15 cellular contexts compared by ENCODE assay signal in genomic region chr2:240915526-240916335, GRCh38. TPM values are rescaled to one million over a fixed set of nuclear protein-coding genes. Genes with fewer than 3 reads are reported as not detected.
A peak's percentile ranks its signal among the peaks of the same experiment; 100 is the strongest.
DNase-seq lines count a peak whose midpoint lies in the region; ATAC-seq and TF ChIP-seq lines count a peak whose summit lies in the region.
"Had no signal": no experiment of that assay in that cellular context is flagged by ENCODE, and none has a peak within 500 bp of the region (broad histone marks: within the 10 kb centered on the region; RNA-seq: fewer than 3 reads in every experiment).

No MANE protein-coding gene starts in this region.

- H3K36me3 ChIP-seq in BLaER1 (no peaks in the 10 kb centered on the region), SJSA1 (no peaks in the 10 kb centered on the region), hepatocyte (replicated peaks; ENCODE audit: insufficient read depth, low read depth) (no peaks in the 10 kb centered on the region), neuronal stem cell (replicated peaks in 1 of 2; ENCODE audit: control insufficient read depth in 2 of 2, insufficient read depth in 2 of 2, low read length in 2 of 2) (no peaks in the 10 kb centered on the region), MM.1S (replicated peaks; ENCODE audit: insufficient read depth, low read length) (no peaks in the 10 kb centered on the region), breast epithelium (no peaks in the 10 kb centered on the region)

- H3K4me3 ChIP-seq in BLaER1 (peak overlapping the region; percentile 62), SJSA1 (no peak overlapping the region), hepatocyte (no peak overlapping the region), neuronal stem cell (ENCODE audit: low read length in 2 of 2) (peak overlapping the region; percentile 15 to 69), MM.1S (ENCODE audit: low read length) (no peak overlapping the region), breast epithelium (peak overlapping the region in 1 of 3 donors; percentile 41)
- H3K4me3 ChIP-seq: PC-9 had no signal

- H3K27me3 ChIP-seq in BLaER1 (no peaks in the 10 kb centered on the region), SJSA1 (replicated peaks) (no peaks in the 10 kb centered on the region), hepatocyte (peaks cover 11% of the 10 kb centered on the region), neuronal stem cell (ENCODE audit: control insufficient read depth in 3 of 3, insufficient read depth in 3 of 3, low read depth in 1 of 3, low read length in 3 of 3) (peaks cover 0 to 77% (median 8%) of the 10 kb centered on the region in 3 experiments), MM.1S (replicated peaks; ENCODE audit: insufficient read depth, low read length) (peaks cover 48% of the 10 kb centered on the region), breast epithelium (peaks cover 0 to 5% of the 10 kb centered on the region in 2 donors)

- H3K79me2 ChIP-seq in hepatocyte (no peaks in the 10 kb centered on the region), MM.1S (ENCODE audit: low read length) (no peaks in the 10 kb centered on the region)

- WGBS in hepatocyte (ENCODE audit: low lambda C conversion rate, missing lambda C conversion rate): 38% methylated on average over 19 of the region's 33 CpGs
- no CpG with 5 or more reads among the region's 33 CpGs for WGBS in neuronal stem cell (ENCODE audit: extremely low coverage in 2 of 2, insufficient read length in 2 of 2, insufficient replicate concordance in 1 of 2), 2 donors

- DNase-seq in SJSA1 (ENCODE audit: low read depth in 1 of 2, low spot score in 2 of 2) (no peak), hepatocyte (ENCODE audit: low spot score) (no peak), neuronal stem cell (ENCODE audit: low spot score) (no peak), MM.1S (no peak), breast epithelium (ENCODE audit: low spot score in 2 of 2) (no peak), NCI-H510A (lab: John Stamatoyannopoulos, UW) (no peak)
- DNase-seq: activated CD4-positive, CD25-positive, alpha-beta regulatory T cell treated with anti-CD3 and anti-CD28 coated beads, Interleukin-2, amount 50 U/mL, for 72 hours; naive thymus-derived CD4-positive, alpha-beta T cell; stimulated activated naive B cell treated with anti-CD40 and anti-IgM and Interleukin-4, amounts not matched to agents 10 μg/mL and 1 μg/mL and 100 μg/mL, for 72 hours had no signal

- TF ChIP-seq CTCF in hepatocyte (IDR thresholded peaks at IDR 0.05; ENCODE audit: poor library complexity): no peak
- no peak for TF ChIP-seq CTCF in MM.1S (IDR thresholded peaks at IDR 0.05; ENCODE audit: low read length)
- no peak for TF ChIP-seq CTCF in breast epithelium (IDR thresholded peaks at IDR 0.05)

- H2BK120ac ChIP-seq in neuronal stem cell (ENCODE audit: low read depth, low read length): no peak overlapping the region

- no peak for TF ChIP-seq POLR2A in breast epithelium (IDR thresholded peaks at IDR 0.05)

- H2BK5ac ChIP-seq in neuronal stem cell (ENCODE audit: low read length): no peak overlapping the region

- H2AK5ac ChIP-seq in neuronal stem cell (ENCODE audit: low read depth, low read length): peak overlapping the region; percentile 66

- H3K79me1 ChIP-seq in neuronal stem cell (ENCODE audit: low read depth, low read length): peaks cover 2% of the 10 kb centered on the region

- no peaks in the 10 kb centered on the region for H3K9me2 ChIP-seq in hepatocyte (replicated peaks; ENCODE audit: insufficient read depth)
- no peaks in the 10 kb centered on the region for H3K9me2 ChIP-seq in MM.1S (replicated peaks; ENCODE audit: insufficient read depth, low read length)

- H3K4me1 ChIP-seq in BLaER1 (peaks cover 55% of the 10 kb centered on the region), SJSA1 (replicated peaks) (peaks cover 90% of the 10 kb centered on the region), hepatocyte (ENCODE audit: insufficient read depth) (peaks cover 20% of the 10 kb centered on the region), neuronal stem cell (ENCODE audit: control insufficient read depth in 2 of 2, insufficient read depth in 1 of 2, low read depth in 1 of 2, low read length in 2 of 2) (peaks cover 3 to 6% of the 10 kb centered on the region in 2 donors), MM.1S (ENCODE audit: low read length) (no peaks in the 10 kb centered on the region), breast epithelium (peaks cover 8 to 19% of the 10 kb centered on the region in 2 donors)

- H2BK12ac ChIP-seq in neuronal stem cell (ENCODE audit: low read length): peak overlapping the region; percentile 7

- no peaks in the 10 kb centered on the region for H3K9me3 ChIP-seq in BLaER1
- no peaks in the 10 kb centered on the region for H3K9me3 ChIP-seq in SJSA1 (replicated peaks)
- H3K9me3 ChIP-seq in hepatocyte (ENCODE audit: low read depth): no peaks in the 10 kb centered on the region
- no peaks in the 10 kb centered on the region for H3K9me3 ChIP-seq in neuronal stem cell (replicated peaks in 1 of 2; ENCODE audit: control insufficient read depth in 2 of 2, insufficient read depth in 1 of 2, low read depth in 1 of 2, low read length in 2 of 2)
- no peaks in the 10 kb centered on the region for H3K9me3 ChIP-seq in MM.1S (replicated peaks; ENCODE audit: insufficient read depth, low read length)
- H3K9me3 ChIP-seq in breast epithelium: no peaks in the 10 kb centered on the region

- ATAC-seq in GM21360 (IDR thresholded peaks at IDR 0.05; ENCODE audit: unreplicated experiment): no peak
- ATAC-seq: naive thymus-derived CD4-positive, alpha-beta T cell had no signal

- no peak overlapping the region for H3K14ac ChIP-seq in neuronal stem cell (ENCODE audit: low read length)

- intact Hi-C loops in breast epithelium (cut with DNase I; ENCODE audit: low total_unique reads): loop anchor here (10.0 kb wide), 1 partner anchor 79 kb away; the partner anchor contains the start of gene SNED1

- peak overlapping the region; percentile 67 for H3K27ac ChIP-seq in BLaER1
- peak overlapping the region; percentile 41; the same call in 1 of the 2 replicates for H3K27ac ChIP-seq in SJSA1
- H3K27ac ChIP-seq in hepatocyte: no peak overlapping the region
- no peak overlapping the region for H3K27ac ChIP-seq in neuronal stem cell (replicated peaks; ENCODE audit: low read length)
- no peak overlapping the region for H3K27ac ChIP-seq in MM.1S (ENCODE audit: low read length)
- H3K27ac ChIP-seq in breast epithelium: peak overlapping the region in 1 of 2 donors; percentile 71
- H3K27ac ChIP-seq: KMS-11, PC-9 had no signal

- H3K4ac ChIP-seq in neuronal stem cell (ENCODE audit: low read length): no peak overlapping the region

- H3K4me2 ChIP-seq in BLaER1 (peak overlapping the region; percentile 92), hepatocyte (peak overlapping the region; percentile 43), neuronal stem cell (ENCODE audit: insufficient read depth, low read length, poor library complexity, severe bottlenecking) (peak overlapping the region; percentile 57), MM.1S (ENCODE audit: low read depth, low read length) (no peak overlapping the region)
- H3K4me2 ChIP-seq: KMS-11, PC-9 had no signal

- H4K20me1 ChIP-seq in BLaER1 (no peaks in the 10 kb centered on the region), hepatocyte (ENCODE audit: insufficient read depth, poor library complexity, severe bottlenecking) (no peaks in the 10 kb centered on the region), MM.1S (ENCODE audit: insufficient read depth, low read length) (no peaks in the 10 kb centered on the region)

- H3F3A ChIP-seq in MM.1S (ENCODE audit: insufficient read depth, low read length): no peaks in the 10 kb centered on the region

- H3K18ac ChIP-seq in neuronal stem cell (ENCODE audit: low read length): peak overlapping the region; percentile 74

- H3K23ac ChIP-seq in neuronal stem cell (ENCODE audit: low read depth, low read length, poor library complexity): peak overlapping the region; percentile 85

- no peak overlapping the region for H2BK15ac ChIP-seq in neuronal stem cell (ENCODE audit: low read length)

- H4K8ac ChIP-seq in neuronal stem cell (ENCODE audit: low read depth, low read length): no peak overlapping the region

- H2AFZ ChIP-seq in hepatocyte (no peak overlapping the region), neuronal stem cell (ENCODE audit: low read length) (peak overlapping the region; percentile 80), MM.1S (ENCODE audit: low read length) (no peak overlapping the region)
- H2AFZ ChIP-seq: PC-9 had no signal

- H4K91ac ChIP-seq in neuronal stem cell (ENCODE audit: low read depth, low read length, poor library complexity): no peak overlapping the region

- H3K9ac ChIP-seq in BLaER1 (peak overlapping the region; percentile 69), neuronal stem cell (ENCODE audit: low read depth, low read length, poor library complexity) (peak overlapping the region; percentile 60), MM.1S (ENCODE audit: low read length) (no peak overlapping the region)
- H3K9ac ChIP-seq: KMS-11 had no signal

RNA-seq across cellular contexts. Expression of gene CROCC2, which starts 9.6 kb away (rescaled TPM):
- not detected in 2 replicates for total RNA-seq in SJSA1 (2014; rRNA removed; shearing (Covaris generic))
- total RNA-seq in hepatocyte (0.10 and 0.20 TPM in 2 replicates), breast epithelium (under 1 TPM in 1 of 3 donors, not detected in 2; 0.33 TPM)
- 0.04 and 0.13 TPM in 2 replicates for polyA plus RNA-seq in hepatocyte
- not detected for polyA plus RNA-seq in neuronal stem cell (2013, experiment 1 of 2)
- not detected for polyA plus RNA-seq in neuronal stem cell (2013, experiment 2 of 2)
- total RNA-seq: H4, NCI-H460, PC-9 had no signal
- polyA plus RNA-seq: naive thymus-derived CD4-positive, alpha-beta T cell had no signal

RNA-seq across cellular contexts. Expression of gene MAB21L4, which starts 19.8 kb away (rescaled TPM):
- total RNA-seq in SJSA1 (2014; rRNA removed; shearing (Covaris generic)): 0.42 and 0.91 TPM in 2 replicates
- 13.5 and 34.5 TPM in 2 replicates for total RNA-seq in hepatocyte
- 11.5 and 13.1 TPM in 2 replicates for polyA plus RNA-seq in hepatocyte
- not detected for polyA plus RNA-seq in neuronal stem cell (2013, experiment 1 of 2)
- not detected for polyA plus RNA-seq in neuronal stem cell (2013, experiment 2 of 2)
- 1 to 10 TPM in 1 of 3 donors, under 1 TPM in 1, not detected in 1; 0.15 to 2.3 TPM for total RNA-seq in breast epithelium
- total RNA-seq: H4; naive thymus-derived CD4-positive, alpha-beta T cell; NCI-H460 had no signal
- polyA plus RNA-seq: naive thymus-derived CD4-positive, alpha-beta T cell had no signal

RNA-seq across cellular contexts. Expression of gene AGXT, which starts 47.1 kb away (rescaled TPM):
- 0.26 TPM in 1 of 2 replicates, not detected in the other for total RNA-seq in SJSA1 (2014; rRNA removed; shearing (Covaris generic))
- 69.6 and 90.8 TPM in 2 replicates for total RNA-seq in hepatocyte
- polyA plus RNA-seq in hepatocyte: 157 and 169 TPM in 2 replicates
- polyA plus RNA-seq in neuronal stem cell (2013, experiment 1 of 2): not detected
- not detected for polyA plus RNA-seq in neuronal stem cell (2013, experiment 2 of 2)
- under 1 TPM in 1 of 3 donors, not detected in 2; under 0.01 TPM for total RNA-seq in breast epithelium
- total RNA-seq: H4; naive thymus-derived CD4-positive, alpha-beta T cell; NCI-H460; PC-9 had no signal
- polyA plus RNA-seq: naive thymus-derived CD4-positive, alpha-beta T cell had no signal

Comparison
In these comparisons a context has a peak if more than half of its experiments do, and no peak if none do; other contexts are left out.
1. H3K27ac ChIP-seq: peak in BLaER1 (single experiment) and SJSA1 (single experiment); none in hepatocyte (single experiment), neuronal stem cell (single experiment) and MM.1S (single experiment).
2. H3K4me3 ChIP-seq: peak in BLaER1 (single experiment) and neuronal stem cell (2 of 2); none in SJSA1 (single experiment), hepatocyte (single experiment) and MM.1S (single experiment).
3. RNA of gene AGXT, which starts 47.1 kb away (total RNA-seq): 69.6 to 90.8 TPM in hepatocyte; 0.26 TPM in SJSA1 and under 0.01 TPM in breast epithelium; every median in the first group is over 10 times any median in the second.